9 cellular contexts compared by ENCODE assay signal in the genomic region with DNA sequence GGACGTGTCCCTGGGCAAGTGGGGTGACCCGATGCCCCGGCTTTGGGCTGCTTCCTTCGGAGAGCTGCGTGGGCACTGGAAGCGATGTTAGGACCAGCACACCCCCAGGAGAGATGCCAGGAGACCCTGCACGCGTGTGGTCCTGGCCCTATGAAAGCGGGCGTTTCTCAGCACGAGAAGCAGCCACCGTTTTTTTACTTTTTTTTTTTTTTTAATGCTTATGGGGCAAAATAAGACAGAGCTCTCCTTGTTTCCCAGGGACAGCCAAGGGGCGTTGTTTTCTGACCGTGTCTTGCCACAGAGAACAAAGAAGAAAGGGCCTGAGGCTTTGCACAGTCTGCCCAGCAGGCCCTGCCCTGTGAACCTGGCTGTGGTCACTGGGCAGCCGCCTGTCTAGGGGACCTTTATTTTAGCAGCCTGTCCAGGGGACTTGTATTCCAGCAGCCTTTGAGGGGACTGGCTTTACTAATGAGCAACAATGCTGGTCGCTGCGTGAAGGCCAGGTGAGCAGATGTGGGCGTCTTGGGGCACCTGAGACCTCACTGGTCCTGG. TPM values are rescaled to one million over a fixed set of nuclear protein-coding genes. Genes with fewer than 3 reads are reported as not detected.
DNase-seq lines count a peak whose midpoint lies in the region; ATAC-seq, FAIRE-seq and TF ChIP-seq lines count a peak whose summit lies in the region.
"Had no signal": no experiment of that assay in that cellular context is flagged by ENCODE, and none has a peak within 500 bp of the region (broad histone marks: within the 10 kb centered on the region; RNA-seq: fewer than 3 reads in every experiment).

No MANE protein-coding gene starts in this region.

- H3K4me3 ChIP-seq in astrocyte (ENCODE audit: insufficient read depth, low read depth, low read length) = peak overlapping the region; percentile 63
- peak overlapping the region; percentile 69 to 98 (median 87) for H3K4me3 ChIP-seq in right lobe of liver
- H3K4me3 ChIP-seq in upper lobe of left lung = peak overlapping the region in 3 of 4 donors; percentile 85 to 99 (median 96)

- no peak for FAIRE-seq in astrocyte (lab: Jason Lieb, UNC)
- FAIRE-seq: colon had no signal

- H3K9ac ChIP-seq in astrocyte (ENCODE audit: low read length) = peak overlapping the region; percentile 72

- no peaks in the 10 kb centered on the region for H3K9me3 ChIP-seq in astrocyte (ENCODE audit: insufficient read depth, low read depth, low read length)
- H3K9me3 ChIP-seq in right lobe of liver = no peaks in the 10 kb centered on the region
- H3K9me3 ChIP-seq in upper lobe of left lung = no peaks in the 10 kb centered on the region

- H3K36me3 ChIP-seq in astrocyte (ENCODE audit: insufficient read depth, low read length) (no peaks in the 10 kb centered on the region), right lobe of liver (peaks cover 0 to 4% (median 1%) of the 10 kb centered on the region in 4 donors), upper lobe of left lung (peaks cover 0 to 5% (median 1%) of the 10 kb centered on the region in 4 donors)

- TF ChIP-seq POLR2A in right lobe of liver (IDR thresholded peaks at IDR 0.05) = no peak
- TF ChIP-seq POLR2A in upper lobe of left lung (IDR thresholded peaks at IDR 0.05) = no peak

- peaks cover 34% of the 10 kb centered on the region for H4K20me1 ChIP-seq in astrocyte (ENCODE audit: insufficient read depth, low read length)

- peak; percentile 0 to 15 (median 2) for ATAC-seq in right lobe of liver
- no peak for ATAC-seq in upper lobe of left lung (ENCODE audit: low FRiP score in 2 of 2)

- peak overlapping the region; percentile 89 for H3K4me2 ChIP-seq in astrocyte (ENCODE audit: low read length)

- H3K4me3 Mint-ChIP-seq in activated naive CD4-positive, alpha-beta T cell treated with anti-CD3 and anti-CD28 coated beads, Interleukin-2, amount 10 ng/mL, durations not matched to agents 7 days and 5 days = peak overlapping the region; percentile 82
- peak overlapping the region; percentile 85 for H3K4me3 Mint-ChIP-seq in astrocyte (ENCODE audit: unreplicated experiment)

- peak overlapping the region; percentile 78 for H3K27ac Mint-ChIP-seq in activated naive CD4-positive, alpha-beta T cell treated with anti-CD3 and anti-CD28 coated beads, Interleukin-2, amount 10 ng/mL, durations not matched to agents 7 days and 5 days
- peak overlapping the region; percentile 87 for H3K27ac Mint-ChIP-seq in astrocyte (ENCODE audit: unreplicated experiment)

- TF ChIP-seq CTCF in astrocyte (IDR thresholded peaks at IDR 0.05; ENCODE audit: insufficient read depth, low read depth, low read length) (no peak), right lobe of liver (IDR thresholded peaks at IDR 0.05) (no peak), upper lobe of left lung (IDR thresholded peaks at IDR 0.05) (no peak)

- peaks cover 4% of the 10 kb centered on the region for H3K36me3 Mint-ChIP-seq in activated naive CD4-positive, alpha-beta T cell treated with anti-CD3 and anti-CD28 coated beads, Interleukin-2, amount 10 ng/mL, durations not matched to agents 7 days and 5 days
- peaks cover 2% of the 10 kb centered on the region for H3K36me3 Mint-ChIP-seq in astrocyte (ENCODE audit: low read depth, unreplicated experiment)

- H3K4me1 ChIP-seq in astrocyte (ENCODE audit: insufficient read depth, low read length) (peaks cover 34% of the 10 kb centered on the region), right lobe of liver (peaks cover 0 to 32% (median 13%) of the 10 kb centered on the region in 4 donors), upper lobe of left lung (peaks cover 26 to 41% (median 36%) of the 10 kb centered on the region in 4 donors)

- intact Hi-C loops in right lobe of liver (cut with DNase I) = no loop called here

- no peaks in the 10 kb centered on the region for H3K27me3 Mint-ChIP-seq in activated naive CD4-positive, alpha-beta T cell treated with anti-CD3 and anti-CD28 coated beads, Interleukin-2, amount 10 ng/mL, durations not matched to agents 7 days and 5 days
- H3K27me3 Mint-ChIP-seq in astrocyte (ENCODE audit: low read depth, unreplicated experiment) = no peaks in the 10 kb centered on the region

- peaks cover 39% of the 10 kb centered on the region for H3K4me1 Mint-ChIP-seq in activated naive CD4-positive, alpha-beta T cell treated with anti-CD3 and anti-CD28 coated beads, Interleukin-2, amount 10 ng/mL, durations not matched to agents 7 days and 5 days
- H3K4me1 Mint-ChIP-seq in astrocyte (ENCODE audit: low read depth, unreplicated experiment) = peaks cover 7% of the 10 kb centered on the region

- no peak for TF ChIP-seq EP300 in upper lobe of left lung (IDR thresholded peaks at IDR 0.05)

- no peaks in the 10 kb centered on the region for H3K9me3 Mint-ChIP-seq in activated naive CD4-positive, alpha-beta T cell treated with anti-CD3 and anti-CD28 coated beads, Interleukin-2, amount 10 ng/mL, durations not matched to agents 7 days and 5 days
- no peaks in the 10 kb centered on the region for H3K9me3 Mint-ChIP-seq in astrocyte (ENCODE audit: unreplicated experiment)

- H3K79me2 ChIP-seq in astrocyte (ENCODE audit: insufficient read depth, low read length) = peaks cover 13% of the 10 kb centered on the region

- DNase-seq in activated naive CD4-positive, alpha-beta T cell treated with anti-CD3 and anti-CD28 coated beads, Interleukin-2, amount 10 ng/mL, durations not matched to agents 7 days and 5 days = no peak
- DNase-seq in activated naive CD4-positive, alpha-beta T cell treated with Interleukin-2 at 50 U/mL for 16 hours = no peak
- DNase-seq in astrocyte (ENCODE audit: low read depth) = no peak
- DNase-seq in right lobe of liver = peak in 1 of 3 donors; percentile 56
- no peak for DNase-seq in upper lobe of left lung
- DNase-seq in NCI-H69 (lab: John Stamatoyannopoulos, UW) = no peak
- no peak for DNase-seq in effector CD4-positive, alpha-beta T cell
- no peak for DNase-seq in LoVo (ENCODE audit: low spot score)

- H3K27me3 ChIP-seq in astrocyte (ENCODE audit: insufficient read depth, low read length) = no peaks in the 10 kb centered on the region
- H3K27me3 ChIP-seq in right lobe of liver = no peaks in the 10 kb centered on the region
- H3K27me3 ChIP-seq in upper lobe of left lung = no peaks in the 10 kb centered on the region

- no peak overlapping the region for H2AFZ ChIP-seq in astrocyte (ENCODE audit: low read depth, low read length)

- H3K27ac ChIP-seq in astrocyte (ENCODE audit: low read depth, low read length) = no peak overlapping the region
- peak overlapping the region in 2 of 3 donors; percentile 62 to 79 for H3K27ac ChIP-seq in right lobe of liver
- H3K27ac ChIP-seq in upper lobe of left lung = no peak overlapping the region

- CTCF ChIA-PET in activated naive CD4-positive, alpha-beta T cell treated with anti-CD3 and anti-CD28 coated beads, Interleukin-2, amount 10 ng/mL, durations not matched to agents 7 days and 5 days (lab: Charles Lee) = interaction anchor here (1.6 kb wide), 1 partner anchor 22 kb away, joined by 3 read pairs; no protein-coding TSS in a partner anchor

- WGBS in right lobe of liver (ENCODE audit: insufficient coverage, low coverage, low lambda C conversion rate, missing lambda C conversion rate) = 15% methylated on average over 10 of the region's 18 CpGs
- WGBS in upper lobe of left lung, 2 donors = 33 to 41% methylated on average over 12 to 15 of the region's 18 CpGs

RNA-seq across cellular contexts. Expression of gene SLC25A10, which starts 1.0 kb away (rescaled TPM):
- total RNA-seq in astrocyte = 7.9 and 9.3 TPM in 2 replicates
- total RNA-seq in right lobe of liver = 10 to 100 TPM; 35.6 to 92.0 (median 72.7) TPM
- 10 to 100 TPM in 5 of 6 donors, 1 to 10 TPM in 1; 9.9 to 20.2 (median 12.7) TPM for total RNA-seq in upper lobe of left lung

RNA-seq across cellular contexts. Expression of gene MRPL12, which starts 9.9 kb away (rescaled TPM):
- total RNA-seq in astrocyte (69.9 and 71.3 TPM in 2 replicates), right lobe of liver (100 to 1,000 TPM in 2 of 6 experiments, 10 to 100 TPM in 4; 43.8 to 119 (median 59.3) TPM), upper lobe of left lung (10 to 100 TPM; 29.3 to 69.8 (median 47.8) TPM)

RNA-seq across cellular contexts. Expression of gene HGS, which starts 29.3 kb away (rescaled TPM):
- total RNA-seq in astrocyte (106 and 122 TPM in 2 replicates), right lobe of liver (10 to 100 TPM; 30.6 to 46.3 (median 37.3) TPM), upper lobe of left lung (100 to 1,000 TPM in 4 of 6 donors, 10 to 100 TPM in 2; 74.7 to 164 (median 108) TPM)

RNA-seq across cellular contexts. Expression of gene ARL16, which starts 29.5 kb away (rescaled TPM):
- total RNA-seq in astrocyte (38.6 and 40.4 TPM in 2 replicates), right lobe of liver (10 to 100 TPM in 4 of 6 experiments, 1 to 10 TPM in 2; 5.3 to 16.8 (median 11.1) TPM), upper lobe of left lung (10 to 100 TPM; 16.9 to 47.1 (median 20.5) TPM)

RNA-seq across cellular contexts. Expression of gene CCDC137, which starts 46.5 kb away (rescaled TPM):
- 25.2 and 29.4 TPM in 2 replicates for total RNA-seq in astrocyte
- total RNA-seq in right lobe of liver = 10 to 100 TPM in 1 of 6 experiments, 1 to 10 TPM in 5; 5.5 to 35.0 (median 6.5) TPM
- 10 to 100 TPM; 10.8 to 49.2 (median 12.6) TPM for total RNA-seq in upper lobe of left lung

Comparison
In these comparisons a context has a peak if more than half of its experiments do, and no peak if none do; other contexts are left out.
1. H3K27ac ChIP-seq: peak in right lobe of liver (2 of 3); none in astrocyte (single experiment) and upper lobe of left lung (0 of 4).
2. ATAC-seq: peak in right lobe of liver (4 of 4); none in upper lobe of left lung (0 of 2).
3. Peak in every context shown above with its lines, with median percentiles within 50 percentile points of each other: H3K4me3 ChIP-seq.